21 cellular contexts compared by ENCODE assay signal in the genomic region with DNA sequence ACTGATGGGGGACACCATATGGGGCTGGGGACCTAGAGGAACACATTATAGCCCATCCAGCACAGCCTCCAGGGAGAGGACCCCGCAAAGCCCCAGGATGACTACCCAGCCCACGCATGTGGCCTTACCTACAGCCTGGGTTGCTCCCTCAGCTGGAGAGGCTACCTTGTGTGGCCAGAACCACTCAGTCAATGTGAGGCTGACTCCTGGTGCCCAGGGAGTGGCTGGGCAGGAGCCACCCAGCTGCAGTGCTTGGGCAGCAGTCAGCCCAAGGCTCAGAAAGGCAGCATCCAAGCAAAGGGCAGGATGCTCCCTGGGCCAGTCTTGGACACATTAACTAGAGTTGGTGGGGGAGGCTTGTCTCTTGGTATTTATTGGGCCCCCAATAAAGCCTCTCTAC.
DNase-seq lines count a peak whose midpoint lies in the region; ATAC-seq and TF ChIP-seq lines count a peak whose summit lies in the region.
"Had no signal": no experiment of that assay in that cellular context is flagged by ENCODE, and none has a peak within 500 bp of the region (broad histone marks: within the 10 kb centered on the region; RNA-seq: fewer than 3 reads in every experiment).

No MANE protein-coding gene starts in this region.

- no peak overlapping the region for H3K4me3 ChIP-seq in neural progenitor cell
- H3K4me3 ChIP-seq: BLaER1, GM23338 had no signal

- ATAC-seq in Right ventricle myocardium inferior, result no peak
- ATAC-seq in left cardiac atrium, result no peak
- ATAC-seq: CD8-positive, alpha-beta T cell; GM23338; HCT116 had no signal

- TF ChIP-seq CTCF in brain (conservative IDR thresholded peaks at IDR 0.05) (no peak), neural progenitor cell (IDR thresholded peaks at IDR 0.05) (no peak), Calu3 (IDR thresholded peaks at IDR 0.05; ENCODE audit: unreplicated experiment) (no peak)

- no peaks in the 10 kb centered on the region for H3K9me3 ChIP-seq in neural progenitor cell (ENCODE audit: low read depth)
- H3K9me3 ChIP-seq: BLaER1, Caco-2 had no signal

- H3K27me3 Mint-ChIP-seq in brain, result peaks cover 11% of the 10 kb centered on the region
- H3K27me3 Mint-ChIP-seq in neural progenitor cell (ENCODE audit: insufficient read depth, low read depth), result peaks cover 11% of the 10 kb centered on the region
- peaks cover 100% of the 10 kb centered on the region for H3K27me3 Mint-ChIP-seq in Calu3 (ENCODE audit: unreplicated experiment)

- no peaks in the 10 kb centered on the region for H3K4me1 ChIP-seq in neural progenitor cell
- H3K4me1 ChIP-seq: Caco-2 had no signal

- H4K20me1 ChIP-seq in neural progenitor cell (ENCODE audit: low read depth), result no peaks in the 10 kb centered on the region

- no peaks in the 10 kb centered on the region for H3K79me2 ChIP-seq in neural progenitor cell (ENCODE audit: low read depth)

- no TSS peak for BruUV-seq in Calu3 (replicated peaks; lab: Mats Ljungman, UMichigan)

- H3K27ac Mint-ChIP-seq in brain, result peak overlapping the region in 3 of 5 experiments; percentile 0 to 42 (median 41)
- H3K27ac Mint-ChIP-seq in neural progenitor cell, result peak overlapping the region; percentile 20
- no peak overlapping the region for H3K27ac Mint-ChIP-seq in Calu3 (ENCODE audit: unreplicated experiment)
- H3K27ac Mint-ChIP-seq: B cell; CD4-positive, CD25-positive, alpha-beta regulatory T cell; CD8-positive, alpha-beta T cell; GM23338; H9; HFFc6 had no signal

- no peak overlapping the region for H3K4me2 ChIP-seq in neural progenitor cell
- H3K4me2 ChIP-seq: BLaER1, GM23338 had no signal

- no peaks in the 10 kb centered on the region for H3K27me3 ChIP-seq in neural progenitor cell

- no peak overlapping the region for H3K27ac ChIP-seq in neural progenitor cell
- H3K27ac ChIP-seq: 22Rv1, BLaER1, C4-2B had no signal

- H3K36me3 Mint-ChIP-seq in brain (no peaks in the 10 kb centered on the region), neural progenitor cell (no peaks in the 10 kb centered on the region), Calu3 (ENCODE audit: insufficient read depth, unreplicated experiment) (no peaks in the 10 kb centered on the region)
- H3K36me3 Mint-ChIP-seq: CD4-positive, CD25-positive, alpha-beta regulatory T cell; CD8-positive, alpha-beta T cell had no signal

- intact Hi-C loops in Right ventricle myocardium inferior (cut with DNase I) (no loop called here), left cardiac atrium (cut with DNase I) (no loop called here), Calu3 (cut with micrococcal nuclease; ENCODE audit: unreplicated experiment) (no loop called here)

- CTCF ChIA-PET in Calu3 (lab: Charles Lee), result no interaction called here

- no peaks in the 10 kb centered on the region for H3F3A ChIP-seq in neural progenitor cell (ENCODE audit: low read depth)

- no peaks in the 10 kb centered on the region for H3K9me3 Mint-ChIP-seq in brain
- H3K9me3 Mint-ChIP-seq in neural progenitor cell, result no peaks in the 10 kb centered on the region
- H3K9me3 Mint-ChIP-seq in Calu3 (ENCODE audit: low read depth, unreplicated experiment), result no peaks in the 10 kb centered on the region
- H3K9me3 Mint-ChIP-seq: CD4-positive, CD25-positive, alpha-beta regulatory T cell; CD8-positive, alpha-beta T cell; GM23338; HFFc6 had no signal

- DNase-seq in Right ventricle myocardium inferior (ENCODE audit: missing footprints) (peak; percentile 27), left cardiac atrium (no peak), neural progenitor cell (ENCODE audit: low spot score) (no peak), Calu3 (no peak), cerebellar nuclear complex (lab: John Stamatoyannopoulos, UW) (no peak), NCI-H2107 (lab: John Stamatoyannopoulos, UW) (no peak)
- DNase-seq: Caco-2; CD4-positive, CD25-positive, alpha-beta regulatory T cell; CD8-positive, alpha-beta T cell; DMS53; DMS79 treated with DMSO at 0.1 percent for 48 hours; GF-D8; H9; HFFc6 had no signal

- H3K36me3 ChIP-seq in neural progenitor cell, result no peaks in the 10 kb centered on the region
- H3K36me3 ChIP-seq: BLaER1 had no signal

- no peak overlapping the region for H3K9ac ChIP-seq in neural progenitor cell
- H3K9ac ChIP-seq: BLaER1 had no signal

- no peak overlapping the region for H3K4me3 Mint-ChIP-seq in brain
- H3K4me3 Mint-ChIP-seq in neural progenitor cell, result no peak overlapping the region
- H3K4me3 Mint-ChIP-seq in Calu3 (ENCODE audit: low read depth, unreplicated experiment), result no peak overlapping the region
- H3K4me3 Mint-ChIP-seq: B cell; CD4-positive, CD25-positive, alpha-beta regulatory T cell; CD8-positive, alpha-beta T cell; GM23338; H9; HFFc6 had no signal

- H3K4me1 Mint-ChIP-seq in brain (peaks cover 57% of the 10 kb centered on the region), neural progenitor cell (peaks cover 3% of the 10 kb centered on the region), Calu3 (ENCODE audit: low read depth, unreplicated experiment) (no peaks in the 10 kb centered on the region)
- H3K4me1 Mint-ChIP-seq: B cell; CD4-positive, CD25-positive, alpha-beta regulatory T cell; GM23338; H9 had no signal

- no peak overlapping the region for H2AFZ ChIP-seq in neural progenitor cell (replicated peaks)
- H2AFZ ChIP-seq: GM23338 had no signal
